2 cellular contexts compared by ENCODE assay signal in genomic region chr5:159186319-159186718, GRCh38.
TF ChIP-seq lines count a peak whose summit lies in the region.

No MANE protein-coding gene starts in this region.

TF ChIP-seq in SK-N-SH, 30 proteins besides CTCF, POLR2A, EP300 and RAD21 (continued from another document):
- TF ChIP-seq USF2 (IDR thresholded peaks at IDR 0.05; ENCODE audit: borderline replicate concordance, low read depth, low read length) (no peak), MAX (IDR thresholded peaks at IDR 0.05; ENCODE audit: low read depth) (no peak), SMC3 (IDR thresholded peaks at IDR 0.05; ENCODE audit: low read depth, low read length) (no peak), GABPA (IDR thresholded peaks at IDR 0.05; ENCODE audit: low read depth) (no peak)

TF ChIP-seq in SK-N-SH treated with all-trans-retinoic acid at 6 μM for 48 hours, 23 proteins besides CTCF, POLR2A, EP300 and RAD21:
- no peak for TF ChIP-seq PATZ1 (CRISPR knock-in tag; IDR thresholded peaks at IDR 0.05; ENCODE audit: borderline replicate concordance)
- TF ChIP-seq PPARA (CRISPR knock-in tag; IDR thresholded peaks at IDR 0.05; ENCODE audit: borderline replicate concordance) = no peak
- TF ChIP-seq OSR1 (CRISPR knock-in tag; IDR thresholded peaks at IDR 0.05) = no peak
- TF ChIP-seq ARNTL (CRISPR knock-in tag; IDR thresholded peaks at IDR 0.05; ENCODE audit: borderline replicate concordance, low read depth) = no peak
- TF ChIP-seq TSHZ2 (CRISPR knock-in tag; IDR thresholded peaks at IDR 0.05) = no peak
- TF ChIP-seq ZFP3 (CRISPR knock-in tag; IDR thresholded peaks at IDR 0.05) = no peak
- no peak for TF ChIP-seq CSRNP3 (CRISPR knock-in tag; IDR thresholded peaks at IDR 0.05)
- no peak for TF ChIP-seq POU6F1 (CRISPR knock-in tag; IDR thresholded peaks at IDR 0.05; ENCODE audit: borderline replicate concordance, low read depth)
- TF ChIP-seq ZC3H10 (CRISPR knock-in tag; IDR thresholded peaks at IDR 0.05) = no peak
- no peak for TF ChIP-seq ZFP30 (CRISPR knock-in tag; IDR thresholded peaks at IDR 0.05)
- TF ChIP-seq GLIS3 (CRISPR knock-in tag; IDR thresholded peaks at IDR 0.05) = no peak
- no peak for TF ChIP-seq ZNF565 (CRISPR knock-in tag; conservative IDR thresholded peaks at IDR 0.05; ENCODE audit: low read depth)
- TF ChIP-seq BACH2 (CRISPR knock-in tag; IDR thresholded peaks at IDR 0.05; ENCODE audit: borderline replicate concordance) = no peak
- no peak for TF ChIP-seq RARB (CRISPR knock-in tag; IDR thresholded peaks at IDR 0.05)
- TF ChIP-seq ZNF70 (CRISPR knock-in tag; IDR thresholded peaks at IDR 0.05) = no peak
- TF ChIP-seq CSDC2 (CRISPR knock-in tag; IDR thresholded peaks at IDR 0.05) = no peak
- TF ChIP-seq ESRRG (CRISPR knock-in tag; IDR thresholded peaks at IDR 0.05) = no peak
- TF ChIP-seq SNAI2 (CRISPR knock-in tag; IDR thresholded peaks at IDR 0.05) = no peak
